Comparison of ENCODE assay signal across 28 cellular contexts in the genomic region with DNA sequence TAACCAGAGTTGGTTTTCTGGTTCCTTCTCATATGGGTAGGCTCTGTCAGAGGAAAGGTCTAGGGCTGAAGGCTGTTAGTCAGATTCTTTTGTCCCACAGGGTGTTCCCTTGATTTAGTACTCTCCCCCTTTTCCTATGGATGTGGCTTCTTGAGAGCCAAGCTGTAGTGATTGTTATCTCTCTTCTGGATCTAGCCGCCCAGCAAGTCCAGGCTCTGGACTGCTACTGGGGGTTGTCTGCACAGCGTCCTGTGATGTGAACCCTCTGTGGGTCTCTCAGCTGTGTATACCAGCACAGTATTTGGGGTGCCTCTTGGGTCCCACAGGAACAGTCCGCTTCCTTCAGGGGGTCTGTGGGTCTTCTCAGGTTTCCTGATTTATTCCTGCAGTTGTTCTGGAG.
"Had no signal": no experiment of that assay in that cellular context is flagged by ENCODE, and none has a peak within 500 bp of the region (broad histone marks: within the 10 kb centered on the region; RNA-seq: fewer than 3 reads in every experiment).

No MANE protein-coding gene starts in this region.

- H3K27ac Mint-ChIP-seq: activated CD4-positive, alpha-beta memory T cell treated with anti-CD3 and anti-CD28 coated beads, Interleukin-2, amount 10 ng/mL, durations not matched to agents 7 days and 5 days; activated CD4-positive, alpha-beta T cell treated with anti-CD3 and anti-CD28 coated beads, Interleukin-2, amount 10 ng/mL, durations not matched to agents 7 days and 5 days; activated naive CD4-positive, alpha-beta T cell treated with anti-CD3 and anti-CD28 coated beads, Interleukin-2, amount 10 ng/mL, durations not matched to agents 7 days and 5 days; activated naive CD4-positive, alpha-beta T cell treated with anti-CD3 and anti-CD28 coated beads, Interleukin-2, amount 50 U/mL, for 72 hours; activated naive CD8-positive, alpha-beta T cell treated with anti-CD3 and anti-CD28 coated beads, Interleukin-2, amount 10 ng/mL, durations not matched to agents 7 days and 5 days; activated T-cell treated with anti-CD3 and anti-CD28 coated beads, Interleukin-2, amount 50 U/mL, for 24 hours; activated T-cell treated with anti-CD3 and anti-CD28 coated beads, Interleukin-2, amount 50 U/mL, for 72 hours; brain; T-helper 17 cell; T-helper 2 cell treated with Interferon-gamma antibody and Interleukin-4, amounts not matched to agents 5 μg/mL and 100 μg/mL, for 36 hours had no signal

- H3K4me3 Mint-ChIP-seq: activated CD4-positive, alpha-beta memory T cell treated with anti-CD3 and anti-CD28 coated beads, Interleukin-2, amount 10 ng/mL, durations not matched to agents 7 days and 5 days; activated CD4-positive, alpha-beta T cell treated with anti-CD3 and anti-CD28 coated beads, Interleukin-2, amount 10 ng/mL, durations not matched to agents 7 days and 5 days; activated naive CD4-positive, alpha-beta T cell treated with anti-CD3 and anti-CD28 coated beads, Interleukin-2, amount 10 ng/mL, durations not matched to agents 7 days and 5 days; activated naive CD8-positive, alpha-beta T cell treated with anti-CD3 and anti-CD28 coated beads, Interleukin-2, amount 10 ng/mL, durations not matched to agents 7 days and 5 days; activated T-cell treated with anti-CD3 and anti-CD28 coated beads, Interleukin-2, amount 50 U/mL, for 24 hours; activated T-cell treated with anti-CD3 and anti-CD28 coated beads, Interleukin-2, amount 50 U/mL, for 72 hours; brain; T-helper 17 cell; T-helper 2 cell treated with Interferon-gamma antibody and Interleukin-4, amounts not matched to agents 5 μg/mL and 100 μg/mL, for 36 hours had no signal

- H3K9me3 ChIP-seq: colonic mucosa, esophagus squamous epithelium had no signal

- H3K9me3 Mint-ChIP-seq: activated CD4-positive, alpha-beta memory T cell treated with anti-CD3 and anti-CD28 coated beads, Interleukin-2, amount 10 ng/mL, durations not matched to agents 7 days and 5 days; activated CD4-positive, alpha-beta T cell treated with anti-CD3 and anti-CD28 coated beads, Interleukin-2, amount 10 ng/mL, durations not matched to agents 7 days and 5 days; activated naive CD4-positive, alpha-beta T cell treated with anti-CD3 and anti-CD28 coated beads, Interleukin-2, amount 10 ng/mL, durations not matched to agents 7 days and 5 days; activated naive CD8-positive, alpha-beta T cell treated with anti-CD3 and anti-CD28 coated beads, Interleukin-2, amount 10 ng/mL, durations not matched to agents 7 days and 5 days; T-helper 2 cell treated with Interferon-gamma antibody and Interleukin-4, amounts not matched to agents 5 μg/mL and 100 μg/mL, for 36 hours had no signal

- H3K4me3 ChIP-seq: ascending aorta, breast epithelium, cardiac muscle cell, colonic mucosa, esophagus squamous epithelium had no signal

- H3K27ac ChIP-seq: ascending aorta, breast epithelium, cardiac muscle cell, colonic mucosa, epithelial cell of prostate, esophagus squamous epithelium had no signal

- H3K36me3 ChIP-seq: breast epithelium, colonic mucosa had no signal

- DNase-seq: activated CD4-positive, alpha-beta memory T cell treated with anti-CD3 and anti-CD28 coated beads, Interleukin-2, amount 10 ng/mL, durations not matched to agents 7 days and 5 days; activated CD4-positive, alpha-beta T cell treated with anti-CD3 and anti-CD28 coated beads for 1 hour; activated CD4-positive, alpha-beta T cell treated with anti-CD3 and anti-CD28 coated beads for 4 hours; activated CD4-positive, alpha-beta T cell treated with anti-CD3 and anti-CD28 coated beads, Interleukin-2, amount 10 ng/mL, durations not matched to agents 7 days and 5 days; activated CD4-positive, alpha-beta T cell treated with anti-CD3 and anti-CD28 coated beads, Interleukin-2, amount 50 U/mL, for 4 hours; activated CD8-positive, alpha-beta memory T cell treated with anti-CD3 and anti-CD28 coated beads, Interleukin-2, amount 50 U/mL, for 48 hours; activated gamma-delta T cell; activated naive CD4-positive, alpha-beta T cell; activated naive CD4-positive, alpha-beta T cell treated with anti-CD3 and anti-CD28 coated beads, Interleukin-2, amount 10 ng/mL, durations not matched to agents 7 days and 5 days; activated naive CD8-positive, alpha-beta T cell treated with anti-CD3 and anti-CD28 coated beads, Interleukin-2, amount 10 ng/mL, durations not matched to agents 7 days and 5 days; activated T-cell treated with anti-CD3 and anti-CD28 coated beads for 4 hours; activated T-cell treated with anti-CD3 and anti-CD28 coated beads, Interleukin-2, amount 50 U/mL, for 24 hours; activated T-cell treated with anti-CD3 and anti-CD28 coated beads, Interleukin-2, amount 50 U/mL, for 72 hours; central memory CD4-positive, alpha-beta T cell; cerebellar nuclear complex; colonic mucosa; effector CD8-positive, alpha-beta T cell; esophagus squamous epithelium; T-helper 1 cell; T-helper 17 cell; T1000 had no signal

- H3K27me3 ChIP-seq: ascending aorta, breast epithelium, cardiac muscle cell, colonic mucosa, esophagus squamous epithelium had no signal

- ATAC-seq: activated naive CD4-positive, alpha-beta T cell treated with anti-CD3 and anti-CD28 coated beads, Interleukin-2, amount 50 U/mL, for 72 hours; activated T-cell treated with anti-CD3 and anti-CD28 coated beads, Interleukin-2, amount 50 U/mL, for 72 hours; T-helper 17 cell had no signal

- H3K36me3 Mint-ChIP-seq: activated naive CD4-positive, alpha-beta T cell treated with anti-CD3 and anti-CD28 coated beads, Interleukin-2, amount 10 ng/mL, durations not matched to agents 7 days and 5 days; activated naive CD8-positive, alpha-beta T cell treated with anti-CD3 and anti-CD28 coated beads, Interleukin-2, amount 10 ng/mL, durations not matched to agents 7 days and 5 days had no signal

- H3K4me1 ChIP-seq: ascending aorta, breast epithelium, colonic mucosa, esophagus squamous epithelium had no signal

- H3K4me1 Mint-ChIP-seq: activated CD4-positive, alpha-beta memory T cell treated with anti-CD3 and anti-CD28 coated beads, Interleukin-2, amount 10 ng/mL, durations not matched to agents 7 days and 5 days; activated CD4-positive, alpha-beta T cell treated with anti-CD3 and anti-CD28 coated beads, Interleukin-2, amount 10 ng/mL, durations not matched to agents 7 days and 5 days; activated naive CD4-positive, alpha-beta T cell treated with anti-CD3 and anti-CD28 coated beads, Interleukin-2, amount 10 ng/mL, durations not matched to agents 7 days and 5 days; activated naive CD8-positive, alpha-beta T cell treated with anti-CD3 and anti-CD28 coated beads, Interleukin-2, amount 10 ng/mL, durations not matched to agents 7 days and 5 days; brain; T-helper 17 cell had no signal
